1 cellular context compared by ENCODE assay signal in the genomic region with DNA sequence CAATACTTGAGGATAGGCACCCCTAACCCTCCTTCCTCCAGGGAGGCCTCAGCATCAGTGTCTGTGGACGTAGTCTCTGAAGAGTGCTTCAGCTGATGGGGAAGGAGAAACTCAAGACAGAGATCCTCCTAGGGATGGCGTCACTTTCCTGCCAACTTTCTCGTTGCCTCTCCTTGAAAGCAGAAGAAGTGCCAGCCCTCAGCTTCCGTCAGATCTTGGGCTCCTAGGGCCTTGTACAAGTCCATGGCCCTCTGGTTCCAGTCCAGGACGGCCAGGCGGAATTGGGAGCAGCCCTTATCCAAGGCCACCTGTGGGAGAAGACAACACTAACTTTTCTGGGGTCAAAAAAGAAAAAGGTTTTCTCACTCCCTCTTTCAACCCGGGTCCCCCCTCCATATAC.
TF ChIP-seq lines count a peak whose summit lies in the region.

No MANE protein-coding gene starts in this region.

TF ChIP-seq in H1, 55 proteins besides CTCF, POLR2A, EP300 and RAD21:
- TF ChIP-seq NANOG (IDR thresholded peaks at IDR 0.05; ENCODE audit: insufficient read depth, low read depth, low read length, poor library complexity, severe bottlenecking) (no peak), RBBP5 (IDR thresholded peaks at IDR 0.05; ENCODE audit: borderline replicate concordance, low read depth, low read length) (no peak), SUZ12 (IDR thresholded peaks at IDR 0.05; ENCODE audit: low read length) (no peak), MAFK (IDR thresholded peaks at IDR 0.05; ENCODE audit: low read depth, low read length) (no peak), NRF1 (IDR thresholded peaks at IDR 0.05; ENCODE audit: low read depth, low read length) (no peak)
TF ChIP-seq in H1: peak in this region for 0.
